8 cellular contexts compared by ENCODE assay signal in genomic region chr11:107999759-108000455, GRCh38. TPM values are rescaled to one million over a fixed set of nuclear protein-coding genes. Genes with fewer than 3 reads are reported as not detected.
DNase-seq lines count a peak whose midpoint lies in the region; TF ChIP-seq lines count a peak whose summit lies in the region.

No MANE protein-coding gene starts in this region.

- DNase-seq in A172 (ENCODE audit: low spot score), result peak; percentile 23
- DNase-seq in GM12864 (ENCODE audit: low read depth), result no peak
- peak; percentile 82 for DNase-seq in HEK293T (ENCODE audit: extremely low spot score)
- DNase-seq in MM.1S, result peak; percentile 56
- peak; percentile 79 to 84 for DNase-seq in SW 1271 (lab: John Stamatoyannopoulos, UW)
- peak; percentile 70 for DNase-seq in endothelial cell (ENCODE audit: low spot score)
- peak; percentile 5 for DNase-seq in pons (ENCODE audit: low spot score)
- no peak for DNase-seq in vagina (ENCODE audit: extremely low spot score in 2 of 2)

- no peaks in the 10 kb centered on the region for H3K4me1 Mint-ChIP-seq in endothelial cell (ENCODE audit: unreplicated experiment)

- no peaks in the 10 kb centered on the region for H3K36me3 ChIP-seq in MM.1S (replicated peaks; ENCODE audit: insufficient read depth, low read length)
- no peaks in the 10 kb centered on the region for H3K36me3 ChIP-seq in vagina

- H3K27ac ChIP-seq in MM.1S (ENCODE audit: low read length) (no peak overlapping the region), vagina (no peak overlapping the region)

- H2AFZ ChIP-seq in MM.1S (ENCODE audit: low read length), result 0 out of 2 replicates have a peak overlapping the region, but pooled peaks have one; percentile 15

- no peak for TF ChIP-seq POLR2A in vagina (IDR thresholded peaks at IDR 0.05)

- H3K4me3 ChIP-seq in GM12864 (ENCODE audit: low read depth, low read length) (no peak overlapping the region), MM.1S (ENCODE audit: low read length) (no peak overlapping the region), vagina (no peak overlapping the region)

- no peaks in the 10 kb centered on the region for H3F3A ChIP-seq in MM.1S (ENCODE audit: insufficient read depth, low read length)

- H3K9ac ChIP-seq in MM.1S (ENCODE audit: low read length), result no peak overlapping the region

- no peak overlapping the region for H3K4me3 Mint-ChIP-seq in endothelial cell (ENCODE audit: unreplicated experiment)

- H3K27me3 ChIP-seq in MM.1S (replicated peaks; ENCODE audit: insufficient read depth, low read length), result no peaks in the 10 kb centered on the region
- no peaks in the 10 kb centered on the region for H3K27me3 ChIP-seq in vagina

- no peaks in the 10 kb centered on the region for H3K9me2 ChIP-seq in MM.1S (replicated peaks; ENCODE audit: insufficient read depth, low read length)

- POLR2A ChIA-PET in HEK293T (lab: Yijun Ruan, JAX), result interaction anchor here (1.8 kb wide), 1 partner anchor 9 kb away, joined by 5 read pairs; the partner anchor contains the start of gene CUL5

- H3K4me2 ChIP-seq in MM.1S (ENCODE audit: low read depth, low read length), result no peak overlapping the region

- peaks cover 2% of the 10 kb centered on the region for H3K27me3 Mint-ChIP-seq in endothelial cell (ENCODE audit: unreplicated experiment)

- TF ChIP-seq CTCF in GM12864 (IDR thresholded peaks at IDR 0.05; ENCODE audit: low read depth, low read length, missing control alignments) (peak; percentile 78), MM.1S (IDR thresholded peaks at IDR 0.05; ENCODE audit: low read length) (peak; percentile 72), endothelial cell (IDR thresholded peaks at IDR 0.05; ENCODE audit: unreplicated experiment) (peak; percentile 72), vagina (IDR thresholded peaks at IDR 0.05) (no peak)

- intact Hi-C loops in vagina (cut with DNase I), result no loop called here

- H3K36me3 Mint-ChIP-seq in endothelial cell (ENCODE audit: low read depth, unreplicated experiment), result no peaks in the 10 kb centered on the region

- no peaks in the 10 kb centered on the region for H3K9me3 Mint-ChIP-seq in endothelial cell (ENCODE audit: unreplicated experiment)

- H3K27ac Mint-ChIP-seq in endothelial cell (ENCODE audit: unreplicated experiment), result no peak overlapping the region

- no peaks in the 10 kb centered on the region for H3K79me2 ChIP-seq in MM.1S (ENCODE audit: low read length)

- no peaks in the 10 kb centered on the region for H3K4me1 ChIP-seq in MM.1S (ENCODE audit: low read length)
- H3K4me1 ChIP-seq in vagina, result no peaks in the 10 kb centered on the region

- no peaks in the 10 kb centered on the region for H3K9me3 ChIP-seq in MM.1S (replicated peaks; ENCODE audit: insufficient read depth, low read length)
- H3K9me3 ChIP-seq in vagina, result no peaks in the 10 kb centered on the region

- CTCF ChIA-PET in HEK293T (lab: Yijun Ruan, JAX), result interaction anchor here (0.7 to 1.4 kb wide), 4 partner anchors 8 to 75 kb away, joined by 3 to 6 read pairs (median 4); partner anchors contain the start of gene CUL5

- H4K20me1 ChIP-seq in MM.1S (ENCODE audit: insufficient read depth, low read length), result no peaks in the 10 kb centered on the region

TF ChIP-seq in HEK293T, 16 proteins besides CTCF, POLR2A, EP300 and RAD21:
- TF ChIP-seq ARNT (IDR thresholded peaks at IDR 0.05) (no peak), TARDBP (IDR thresholded peaks at IDR 0.05) (no peak), PKNOX1 (IDR thresholded peaks at IDR 0.05) (no peak), NFRKB (IDR thresholded peaks at IDR 0.05) (no peak), BHLHE40 (IDR thresholded peaks at IDR 0.05; ENCODE audit: borderline replicate concordance) (no peak), HDGF (IDR thresholded peaks at IDR 0.05; ENCODE audit: borderline replicate concordance) (no peak), CTBP1 (IDR thresholded peaks at IDR 0.05; ENCODE audit: borderline replicate concordance) (no peak), FOXA1 (IDR thresholded peaks at IDR 0.05) (no peak), L3MBTL2 (conservative IDR thresholded peaks at IDR 0.05) (no peak), ZNF384 (IDR thresholded peaks at IDR 0.05) (no peak), LEF1 (IDR thresholded peaks at IDR 0.05; ENCODE audit: borderline replicate concordance) (no peak), SP1 (IDR thresholded peaks at IDR 0.05) (no peak), FOXM1 (IDR thresholded peaks at IDR 0.05; ENCODE audit: borderline replicate concordance) (no peak), ELF4 (IDR thresholded peaks at IDR 0.05) (no peak), SUZ12 (IDR thresholded peaks at IDR 0.05) (no peak), FOXK2 (IDR thresholded peaks at IDR 0.05) (no peak)

RNA-seq across cellular contexts. Expression of gene CUL5, which starts 8.8 kb away (rescaled TPM):
- total RNA-seq in A172 (2014; rRNA removed; shearing (Covaris generic)), result 16.3 and 34.3 TPM in 2 replicates
- 38.9 TPM for total RNA-seq in endothelial cell (ENCODE audit: unreplicated experiment)
- 31.2 TPM for total RNA-seq in vagina

Comparison
In these comparisons a context has a peak if more than half of its experiments do, and no peak if none do; other contexts are left out.
1. DNase-seq: peak in A172 (single experiment), HEK293T (single experiment), MM.1S (single experiment), SW 1271 (2 of 2), endothelial cell (single experiment) and pons (single experiment); none in GM12864 (single experiment) and vagina (0 of 2).
2. CTCF ChIP-seq: peak in GM12864 (single experiment), MM.1S (single experiment) and endothelial cell (single experiment); none in vagina (0 of 3).